21 cellular contexts compared by ENCODE assay signal in the genomic region with DNA sequence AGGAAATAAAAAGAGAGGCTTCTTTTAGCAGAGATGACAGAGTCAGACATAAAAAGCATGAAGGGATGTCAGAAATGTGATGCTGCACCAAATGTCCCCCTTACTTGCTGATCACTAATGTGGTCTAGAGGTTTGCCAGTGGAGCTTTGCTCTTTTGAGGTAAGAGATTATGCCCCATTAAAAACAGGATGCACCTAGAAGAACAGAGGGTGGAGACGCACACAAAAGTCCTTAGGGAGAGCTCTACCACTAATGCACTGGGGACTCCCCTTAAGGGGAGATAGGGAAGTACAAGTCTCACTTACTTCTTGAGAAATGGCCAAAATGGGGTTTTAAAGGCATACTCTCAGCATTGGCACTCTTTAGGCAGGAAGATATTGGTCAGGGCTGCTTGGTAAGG. TPM values are rescaled to one million over a fixed set of nuclear protein-coding genes. Genes with fewer than 3 reads are reported as not detected.
DNase-seq lines count a peak whose midpoint lies in the region; ATAC-seq lines count a peak whose summit lies in the region.
"Had no signal": no experiment of that assay in that cellular context is flagged by ENCODE, and none has a peak within 500 bp of the region (broad histone marks: within the 10 kb centered on the region; RNA-seq: fewer than 3 reads in every experiment).

No MANE protein-coding gene starts in this region.

- intact Hi-C loops in posterior cingulate gyrus (cut with DNase I), result no loop called here

- no peaks in the 10 kb centered on the region for H3K27me3 Mint-ChIP-seq in T-cell
- peaks cover 0 to 3% of the 10 kb centered on the region in 2 donors for H3K27me3 Mint-ChIP-seq in stimulated activated naive B cell treated with anti-CD40 and anti-IgM and Interleukin-4, amounts not matched to agents 10 μg/mL and 1 μg/mL and 100 μg/mL, for 72 hours
- H3K27me3 Mint-ChIP-seq: CD4-positive, CD25-positive, alpha-beta regulatory T cell had no signal

- H3K27ac Mint-ChIP-seq in T-cell, result no peak overlapping the region
- H3K27ac Mint-ChIP-seq in stimulated activated naive B cell treated with anti-CD40 and anti-IgM and Interleukin-4, amounts not matched to agents 10 μg/mL and 1 μg/mL and 100 μg/mL, for 72 hours, result peak overlapping the region; percentile 3

- H3K36me3 Mint-ChIP-seq in T-cell, result no peaks in the 10 kb centered on the region
- peaks cover 0 to 8% of the 10 kb centered on the region in 2 donors for H3K36me3 Mint-ChIP-seq in stimulated activated naive B cell treated with anti-CD40 and anti-IgM and Interleukin-4, amounts not matched to agents 10 μg/mL and 1 μg/mL and 100 μg/mL, for 72 hours
- H3K36me3 Mint-ChIP-seq: CD4-positive, CD25-positive, alpha-beta regulatory T cell had no signal

- H3K4me3 Mint-ChIP-seq in T-cell, result no peak overlapping the region
- H3K4me3 Mint-ChIP-seq in stimulated activated naive B cell treated with anti-CD40 and anti-IgM and Interleukin-4, amounts not matched to agents 10 μg/mL and 1 μg/mL and 100 μg/mL, for 72 hours, result no peak overlapping the region
- H3K4me3 Mint-ChIP-seq: CD4-positive, CD25-positive, alpha-beta regulatory T cell had no signal

- POLR2A ChIA-PET in T-cell (lab: Charles Lee), result interaction anchor here in 1 of 2 donors (0.8 kb wide), 1 partner anchor 423 kb away, joined by 10 read pairs; no protein-coding TSS in a partner anchor

- DNase-seq in NOMO-1 treated with DMSO at 0.1 percent for 48 hours (lab: John Stamatoyannopoulos, UW; ENCODE audit: unreplicated experiment), result peak; percentile 21
- no peak for DNase-seq in NOMO-1 treated with dmso at 0.1 percent for 144 hours (lab: John Stamatoyannopoulos, UW; ENCODE audit: unreplicated experiment)
- DNase-seq in T-cell, result peak in 7 of 34 experiments; percentile 1 to 37 (median 8)
- DNase-seq in stimulated activated naive B cell treated with anti-CD40 and anti-IgM and Interleukin-4, amounts not matched to agents 10 μg/mL and 1 μg/mL and 100 μg/mL, for 72 hours, result peak; percentile 65
- DNase-seq in stimulated activated CD4-positive, alpha-beta T cell treated with anti-CD3 and anti-CD28 coated beads, Interleukin-2, amount 100 ng/mL, for 48 hours, result no peak
- DNase-seq in posterior cingulate gyrus, result no peak
- DNase-seq: 8988T; activated CD4-positive, CD25-positive, alpha-beta regulatory T cell treated with anti-CD3 and anti-CD28 coated beads, Interleukin-2, amount 50 U/mL, for 72 hours; DMS79; dorsolateral prefrontal cortex; NCI-H1417; T-helper 1 cell had no signal

- no peaks in the 10 kb centered on the region for H3K9me3 Mint-ChIP-seq in T-cell
- no peaks in the 10 kb centered on the region for H3K9me3 Mint-ChIP-seq in stimulated activated naive B cell treated with anti-CD40 and anti-IgM and Interleukin-4, amounts not matched to agents 10 μg/mL and 1 μg/mL and 100 μg/mL, for 72 hours

- ATAC-seq in HG02610 (IDR thresholded peaks at IDR 0.05; ENCODE audit: unreplicated experiment) (peak; percentile 30), T-cell (replicated peaks in 1 of 4) (peak in 3 of 4 experiments; percentile 40 to 91 (median 60)), GM19023 (IDR thresholded peaks at IDR 0.05; ENCODE audit: unreplicated experiment) (no peak)
- ATAC-seq in stimulated activated naive B cell treated with anti-CD40 and anti-IgM and Interleukin-4, amounts not matched to agents 10 μg/mL and 1 μg/mL and 100 μg/mL, for 72 hours (replicated peaks), result peak; percentile 93 to 95
- ATAC-seq: esophagus mucosa had no signal

- peaks cover 19 to 24% (median 19%) of the 10 kb centered on the region in 3 donors for H3K4me1 Mint-ChIP-seq in T-cell
- peaks cover 45 to 68% of the 10 kb centered on the region in 2 donors for H3K4me1 Mint-ChIP-seq in stimulated activated naive B cell treated with anti-CD40 and anti-IgM and Interleukin-4, amounts not matched to agents 10 μg/mL and 1 μg/mL and 100 μg/mL, for 72 hours

- CTCF ChIA-PET in T-cell (lab: Charles Lee), result no interaction called here

RNA-seq across cellular contexts. Expression of a gene that starts 16.8 kb away (rescaled TPM):
- not detected for total RNA-seq in T-cell
- total RNA-seq: activated CD8-positive, alpha-beta memory T cell treated with anti-CD3 and anti-CD28 coated beads for 36 hours; adrenal gland; CD4-positive, CD25-positive, alpha-beta regulatory T cell; esophagus mucosa; liver; posterior vena cava; tibial nerve had no signal

RNA-seq across cellular contexts. Expression of a gene that starts 25.5 kb away (rescaled TPM):
- not detected for total RNA-seq in T-cell
- total RNA-seq: activated CD8-positive, alpha-beta memory T cell treated with anti-CD3 and anti-CD28 coated beads for 36 hours; CD4-positive, CD25-positive, alpha-beta regulatory T cell; esophagus mucosa; liver; tibial nerve had no signal

Comparison
In these comparisons a context has a peak if more than half of its experiments do, and no peak if none do; other contexts are left out.
1. DNase-seq: peak in NOMO-1 treated with DMSO at 0.1 percent for 48 hours (single experiment) and stimulated activated naive B cell treated with anti-CD40 and anti-IgM and Interleukin-4, amounts not matched to agents 10 μg/mL and 1 μg/mL and 100 μg/mL, for 72 hours (single experiment); none in NOMO-1 treated with dmso at 0.1 percent for 144 hours (single experiment), stimulated activated CD4-positive, alpha-beta T cell treated with anti-CD3 and anti-CD28 coated beads, Interleukin-2, amount 100 ng/mL, for 48 hours (0 of 2) and posterior cingulate gyrus (0 of 10).